Comparison of ENCODE assay signal across 23 cellular contexts in the genomic region with DNA sequence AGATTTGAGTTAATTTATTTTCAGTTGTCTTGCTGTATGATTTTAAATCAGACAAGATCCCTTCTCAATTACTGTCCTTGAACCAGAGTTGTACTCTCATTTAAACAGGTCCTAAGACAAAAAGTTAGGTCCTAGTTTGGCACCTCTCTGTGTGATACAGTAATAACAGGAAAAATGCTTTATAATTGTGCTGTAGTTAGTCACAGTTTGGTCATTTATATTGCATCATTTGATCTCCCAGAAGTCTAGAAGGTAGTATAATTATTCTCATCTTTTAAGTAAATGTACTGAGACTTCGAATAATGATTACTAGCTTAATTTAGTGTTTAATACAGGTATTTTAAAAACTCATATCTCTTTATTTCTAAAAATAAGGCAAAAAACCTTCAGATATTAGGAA. TPM values are rescaled to one million over a fixed set of nuclear protein-coding genes. Genes with fewer than 3 reads are reported as not detected.
DNase-seq lines count a peak whose midpoint lies in the region; ATAC-seq and TF ChIP-seq lines count a peak whose summit lies in the region.
"Had no signal": no experiment of that assay in that cellular context is flagged by ENCODE, and none has a peak within 500 bp of the region (broad histone marks: within the 10 kb centered on the region; RNA-seq: fewer than 3 reads in every experiment).

No MANE protein-coding gene starts in this region.

- H3K23ac ChIP-seq in mesenchymal stem cell (ENCODE audit: low read length in 2 of 2): no peak overlapping the region

- H3K27ac ChIP-seq in mesenchymal stem cell (ENCODE audit: low read length, poor library complexity, severe bottlenecking): no peak overlapping the region
- H3K27ac ChIP-seq: BLaER1 treated with 17β-estradiol and CSF1 and Interleukin-3, amounts not matched to agents 10 nM and 100 nM; C4-2B had no signal

- H3K4me1 ChIP-seq in adipocyte (ENCODE audit: control insufficient read depth, insufficient read depth, low read length) (peaks cover 11% of the 10 kb centered on the region), mesenchymal stem cell (ENCODE audit: control insufficient read depth, insufficient read depth, low read depth, low read length) (no peaks in the 10 kb centered on the region)
- H3K4me1 ChIP-seq: BLaER1 treated with 17β-estradiol and CSF1 and Interleukin-3, amounts not matched to agents 10 nM and 100 nM had no signal

- WGBS in mesenchymal stem cell: no CpG with 5 or more reads among the region's 1 CpG

- H3K9ac ChIP-seq in adipocyte (ENCODE audit: low read length): no peak overlapping the region
- no peak overlapping the region for H3K9ac ChIP-seq in mesenchymal stem cell (ENCODE audit: low read length)
- H3K9ac ChIP-seq: BLaER1 treated with 17β-estradiol and CSF1 and Interleukin-3, amounts not matched to agents 10 nM and 100 nM had no signal

- H3K4me1 Mint-ChIP-seq in mesothelial cell of epicardium: peaks cover 3% of the 10 kb centered on the region
- H3K4me1 Mint-ChIP-seq: CD8-positive, alpha-beta memory T cell had no signal

- H3K18ac ChIP-seq in mesenchymal stem cell (ENCODE audit: low read depth in 1 of 2, low read length in 2 of 2): no peak overlapping the region

- H3K36me3 Mint-ChIP-seq in mesothelial cell of epicardium: peaks cover 4% of the 10 kb centered on the region
- H3K36me3 Mint-ChIP-seq: CD8-positive, alpha-beta memory T cell had no signal

- H3K4me3 ChIP-seq in adipocyte (ENCODE audit: low read length) (no peak overlapping the region), epithelial cell of esophagus (ENCODE audit: low read length) (no peak overlapping the region), mesenchymal stem cell (ENCODE audit: insufficient read depth in 1 of 2, low read depth in 1 of 2, low read length in 2 of 2) (no peak overlapping the region), foreskin fibroblast (ENCODE audit: low read depth in 1 of 2, low read length in 2 of 2) (no peak overlapping the region)
- H3K4me3 ChIP-seq: BLaER1 treated with 17β-estradiol and CSF1 and Interleukin-3, amounts not matched to agents 10 nM and 100 nM had no signal

- TF ChIP-seq CTCF in epithelial cell of esophagus (IDR thresholded peaks at IDR 0.05; ENCODE audit: insufficient read depth, low read depth, low read length, missing control alignments) (no peak), foreskin fibroblast (IDR thresholded peaks at IDR 0.05; ENCODE audit: low read depth, low read length) (no peak), mesothelial cell of epicardium (IDR thresholded peaks at IDR 0.05; ENCODE audit: unreplicated experiment) (no peak)

- no peak overlapping the region for H4K8ac ChIP-seq in mesenchymal stem cell (ENCODE audit: low read length)

- no peak overlapping the region for H2BK15ac ChIP-seq in mesenchymal stem cell (ENCODE audit: low read depth, poor library complexity, severe bottlenecking)

- no peak overlapping the region for H3K27ac Mint-ChIP-seq in mesothelial cell of epicardium
- H3K27ac Mint-ChIP-seq: CD4-positive, alpha-beta T cell; CD8-positive, alpha-beta memory T cell had no signal

- peaks cover 3% of the 10 kb centered on the region for H3K27me3 Mint-ChIP-seq in mesothelial cell of epicardium (ENCODE audit: low read depth)
- H3K27me3 Mint-ChIP-seq: CD4-positive, alpha-beta T cell; CD8-positive, alpha-beta memory T cell had no signal

- H3K79me1 ChIP-seq in mesenchymal stem cell (replicated peaks; ENCODE audit: low read length, poor library complexity, severe bottlenecking): no peaks in the 10 kb centered on the region

- peak; percentile 24 for DNase-seq in HCEC 1CT
- peak; percentile 8 for DNase-seq in adipocyte (ENCODE audit: low read depth)
- DNase-seq in epithelial cell of esophagus (ENCODE audit: low read depth): peak; percentile 22
- peak; percentile 5 for DNase-seq in iris pigment epithelial cell (ENCODE audit: low read depth)
- DNase-seq in mesenchymal stem cell: no peak
- DNase-seq in foreskin fibroblast: no peak
- DNase-seq in mesothelial cell of epicardium (ENCODE audit: low spot score in 2 of 2, unreplicated experiment in 2 of 2): no peak
- DNase-seq: 8988T; ACHN; CD4-positive, alpha-beta T cell; CD8-positive, alpha-beta memory T cell; COR-L47; DMS 273 treated with DMSO at 0.1 percent for 48 hours; DMS153; DMS53; DMS79; DND-41; EL; GF-D8 had no signal

- H3K4ac ChIP-seq in mesenchymal stem cell (ENCODE audit: low read depth in 1 of 2, low read length in 2 of 2): no peak overlapping the region

- no peak overlapping the region for H3K4me3 Mint-ChIP-seq in mesothelial cell of epicardium
- H3K4me3 Mint-ChIP-seq: CD4-positive, alpha-beta T cell; CD8-positive, alpha-beta memory T cell had no signal

- no peak overlapping the region for H3K14ac ChIP-seq in mesenchymal stem cell (ENCODE audit: low read length in 2 of 2)

- H2BK5ac ChIP-seq in mesenchymal stem cell (ENCODE audit: low read depth, low read length, poor library complexity, severe bottlenecking): no peak overlapping the region

- no peak overlapping the region for H3K4me2 ChIP-seq in mesenchymal stem cell (ENCODE audit: low read length, poor library complexity, severe bottlenecking)
- H3K4me2 ChIP-seq: BLaER1 treated with 17β-estradiol and CSF1 and Interleukin-3, amounts not matched to agents 10 nM and 100 nM had no signal

- H4K91ac ChIP-seq in mesenchymal stem cell (ENCODE audit: low read length): no peak overlapping the region

- no peak overlapping the region for H2AFZ ChIP-seq in mesenchymal stem cell (ENCODE audit: low read depth, low read length)

- H3K27me3 ChIP-seq in adipocyte (replicated peaks; ENCODE audit: control insufficient read depth, insufficient read depth, low read length): no peaks in the 10 kb centered on the region
- H3K27me3 ChIP-seq in mesenchymal stem cell (ENCODE audit: control insufficient read depth in 1 of 2, insufficient read depth in 1 of 2, low read length in 2 of 2): no peaks in the 10 kb centered on the region
- H3K27me3 ChIP-seq: BLaER1 treated with 17β-estradiol and CSF1 and Interleukin-3, amounts not matched to agents 10 nM and 100 nM had no signal

- no peak overlapping the region for H2AK5ac ChIP-seq in mesenchymal stem cell (ENCODE audit: low read length, severe bottlenecking)

- no peak overlapping the region for H2BK12ac ChIP-seq in mesenchymal stem cell (ENCODE audit: low read length in 2 of 2)

- no peaks in the 10 kb centered on the region for H3K36me3 ChIP-seq in adipocyte (ENCODE audit: control insufficient read depth, insufficient read depth, low read length, severe bottlenecking)
- H3K36me3 ChIP-seq in mesenchymal stem cell (ENCODE audit: control insufficient read depth in 1 of 2, insufficient read depth in 2 of 2, low read depth in 1 of 2, low read length in 2 of 2): no peaks in the 10 kb centered on the region
- H3K36me3 ChIP-seq: BLaER1 treated with 17β-estradiol and CSF1 and Interleukin-3, amounts not matched to agents 10 nM and 100 nM had no signal

- H2BK120ac ChIP-seq in mesenchymal stem cell (ENCODE audit: low read depth, low read length): no peak overlapping the region

- peaks cover 2% of the 10 kb centered on the region for H3K9me3 ChIP-seq in adipocyte (ENCODE audit: control insufficient read depth, low read length)
- peaks cover 6% of the 10 kb centered on the region for H3K9me3 ChIP-seq in mesenchymal stem cell (ENCODE audit: control insufficient read depth, low read length)
- H3K9me3 ChIP-seq: BLaER1 treated with 17β-estradiol and CSF1 and Interleukin-3, amounts not matched to agents 10 nM and 100 nM had no signal

- H3K9me3 Mint-ChIP-seq in mesothelial cell of epicardium: peaks cover 18% of the 10 kb centered on the region

- no peak for ATAC-seq in HG03457 (IDR thresholded peaks at IDR 0.05; ENCODE audit: unreplicated experiment)

RNA-seq across cellular contexts. Expression of a gene that starts 18.1 kb away (rescaled TPM):
- 0.41 TPM for polyA plus RNA-seq in mesenchymal stem cell (2013, experiment 1 of 2)
- polyA plus RNA-seq in mesenchymal stem cell (2013, experiment 2 of 2): 0.26 TPM
- 4.1 to 4.5 TPM (median 4.3 TPM) in 3 replicates for total RNA-seq in mesothelial cell of epicardium
- total RNA-seq: CD4-positive, alpha-beta T cell; CD8-positive, alpha-beta memory T cell; Daoy had no signal
- polyA plus RNA-seq: CD8-positive, alpha-beta memory T cell had no signal

Comparison
In these comparisons a context has a peak if more than half of its experiments do, and no peak if none do; other contexts are left out.
1. DNase-seq: peak in HCEC 1CT (single experiment), adipocyte (single experiment), epithelial cell of esophagus (single experiment) and iris pigment epithelial cell (single experiment); none in mesenchymal stem cell (single experiment), foreskin fibroblast (0 of 2) and mesothelial cell of epicardium (0 of 2).